35 cellular contexts compared by ENCODE assay signal in genomic region chr4:33150139-33150538, GRCh38.
"Had no signal": no experiment of that assay in that cellular context is flagged by ENCODE, and none has a peak within 500 bp of the region (broad histone marks: within the 10 kb centered on the region; RNA-seq: fewer than 3 reads in every experiment).

No MANE protein-coding gene starts in this region.

- H3K27me3 Mint-ChIP-seq: activated B cell treated with CpG ODN at 0.5 μM for 24 hours; activated CD4-positive, alpha-beta memory T cell treated with anti-CD3 and anti-CD28 coated beads for 36 hours; activated CD4-positive, alpha-beta T cell treated with anti-CD3 and anti-CD28 coated beads, Interleukin-2, amount 10 ng/mL, durations not matched to agents 24 days and 14 days; activated CD8-positive, alpha-beta T cell treated with anti-CD3 and anti-CD28 coated beads for 36 hours; activated naive CD8-positive, alpha-beta T cell treated with anti-CD3 and anti-CD28 coated beads for 36 hours; activated T-helper 17 cell treated with anti-CD3 and anti-CD28 coated beads, Interleukin-2, amount 50 U/mL, for 72 hours had no signal

- DNase-seq: activated B cell treated with CpG ODN at 0.5 μM for 24 hours; activated CD4-positive, alpha-beta memory T cell treated with anti-CD3 and anti-CD28 coated beads for 36 hours; activated CD4-positive, alpha-beta T cell treated with anti-CD3 and anti-CD28 coated beads for 4 hours; activated CD4-positive, alpha-beta T cell treated with anti-CD3 and anti-CD28 coated beads, Interleukin-2, amount 10 ng/mL, durations not matched to agents 24 days and 14 days; activated CD4-positive, alpha-beta T cell treated with anti-CD3 and anti-CD28 coated beads, Interleukin-2, amount 50 U/mL, for 1 hour; activated CD4-positive, alpha-beta T cell treated with anti-CD3 and anti-CD28 coated beads, Interleukin-2, amount 50 U/mL, for 4 hours; activated CD4-positive, CD25-positive, alpha-beta regulatory T cell treated with anti-CD3 and anti-CD28 coated beads, Interleukin-2, amount 50 U/mL, for 72 hours; activated CD8-positive, alpha-beta memory T cell treated with anti-CD3 and anti-CD28 coated beads, Interleukin-2, amount 50 U/mL, for 4 hours; activated CD8-positive, alpha-beta T cell treated with anti-CD3 and anti-CD28 coated beads for 36 hours; activated effector memory CD4-positive, alpha-beta T cell treated with anti-CD3 and anti-CD28 coated beads, Interleukin-2, amount 50 U/mL, for 16 hours; activated gamma-delta T cell treated with Interleukin-2 at 50 U/mL for 16 hours; activated naive CD4-positive, alpha-beta T cell; activated naive CD4-positive, alpha-beta T cell treated with anti-CD3 and anti-CD28 coated beads for 36 hours; activated naive CD4-positive, alpha-beta T cell treated with anti-CD3 and anti-CD28 coated beads, Interleukin-2, amount 50 U/mL, for 16 hours; activated naive CD8-positive, alpha-beta T cell treated with anti-CD3 and anti-CD28 coated beads for 36 hours; activated T-cell treated with anti-CD3 and anti-CD28 coated beads for 4 hours; activated T-cell treated with anti-CD3 and anti-CD28 coated beads, Interleukin-2, amount 50 U/mL, for 1 hour; activated T-cell treated with anti-CD3 and anti-CD28 coated beads, Interleukin-2, amount 50 U/mL, for 4 hours; activated T-cell treated with anti-CD3 and anti-CD28 coated beads, Interleukin-2, amount 50 U/mL, for 72 hours; adrenal gland; amniotic stem cell; aorta; body of pancreas; brain microvascular endothelial cell; central memory CD4-positive, alpha-beta T cell; T-helper 1 cell; T-helper 2 cell; T-helper 9 cell had no signal

- H3K27ac ChIP-seq: adrenal gland, body of pancreas, brain microvascular endothelial cell, breast epithelium, VCaP had no signal

- H3K4me1 Mint-ChIP-seq: activated B cell treated with CpG ODN at 0.5 μM for 24 hours; activated CD4-positive, alpha-beta T cell treated with anti-CD3 and anti-CD28 coated beads, Interleukin-2, amount 10 ng/mL, durations not matched to agents 24 days and 14 days; activated naive CD8-positive, alpha-beta T cell treated with anti-CD3 and anti-CD28 coated beads for 36 hours; activated T-helper 17 cell treated with anti-CD3 and anti-CD28 coated beads, Interleukin-2, amount 50 U/mL, for 72 hours had no signal

- H3K36me3 Mint-ChIP-seq: activated CD4-positive, alpha-beta memory T cell treated with anti-CD3 and anti-CD28 coated beads for 36 hours; activated naive CD4-positive, alpha-beta T cell treated with anti-CD3 and anti-CD28 coated beads, Interleukin-2, amount 50 U/mL, for 72 hours; activated naive CD8-positive, alpha-beta T cell treated with anti-CD3 and anti-CD28 coated beads for 36 hours had no signal

- H3K36me3 ChIP-seq: adrenal gland, brain microvascular endothelial cell, breast epithelium had no signal

- H3K9me3 ChIP-seq: adrenal gland, body of pancreas, breast epithelium had no signal

- H3K27ac Mint-ChIP-seq: activated B cell treated with CpG ODN at 0.5 μM for 24 hours; activated CD4-positive, alpha-beta memory T cell treated with anti-CD3 and anti-CD28 coated beads for 36 hours; activated CD4-positive, alpha-beta T cell treated with anti-CD3 and anti-CD28 coated beads, Interleukin-2, amount 10 ng/mL, durations not matched to agents 24 days and 14 days; activated CD8-positive, alpha-beta T cell treated with anti-CD3 and anti-CD28 coated beads for 36 hours; activated naive CD4-positive, alpha-beta T cell treated with anti-CD3 and anti-CD28 coated beads for 36 hours; activated naive CD4-positive, alpha-beta T cell treated with anti-CD3 and anti-CD28 coated beads, Interleukin-2, amount 50 U/mL, for 72 hours; activated naive CD8-positive, alpha-beta T cell treated with anti-CD3 and anti-CD28 coated beads for 36 hours; activated T-cell treated with anti-CD3 and anti-CD28 coated beads, Interleukin-2, amount 50 U/mL, for 72 hours; activated T-helper 1 cell treated with anti-CD3 and anti-CD28 coated beads, Interleukin-12 subunit alpha, Interleukin-12 subunit beta, Interleukin-2, Interleukin-4 antibody, amounts not matched to agents 30 ng/mL and 10 ng/mL and 1 ng/mL, durations not matched to agents 14 hours and 24 hours and 36 hours; activated T-helper 17 cell treated with anti-CD3 and anti-CD28 coated beads, Interleukin-2, amount 50 U/mL, for 72 hours; T-helper 1 cell treated with Interleukin-12 subunit alpha and Interleukin-12 subunit beta and Interleukin-4 antibody, amounts not matched to agents 30 μg/mL and 1 μg/mL, for 36 hours; T-helper 2 cell treated with Interferon-gamma antibody and Interleukin-4, amounts not matched to agents 5 μg/mL and 100 μg/mL, for 36 hours had no signal

- H3K4me3 Mint-ChIP-seq: activated B cell treated with CpG ODN at 0.5 μM for 24 hours; activated CD4-positive, alpha-beta memory T cell treated with anti-CD3 and anti-CD28 coated beads for 36 hours; activated CD4-positive, alpha-beta T cell treated with anti-CD3 and anti-CD28 coated beads, Interleukin-2, amount 10 ng/mL, durations not matched to agents 24 days and 14 days; activated CD8-positive, alpha-beta T cell treated with anti-CD3 and anti-CD28 coated beads for 36 hours; activated naive CD4-positive, alpha-beta T cell treated with anti-CD3 and anti-CD28 coated beads for 36 hours; activated naive CD8-positive, alpha-beta T cell treated with anti-CD3 and anti-CD28 coated beads for 36 hours; activated T-cell treated with anti-CD3 and anti-CD28 coated beads, Interleukin-2, amount 50 U/mL, for 4 hours; activated T-cell treated with anti-CD3 and anti-CD28 coated beads, Interleukin-2, amount 50 U/mL, for 72 hours; activated T-helper 1 cell treated with anti-CD3 and anti-CD28 coated beads, Interleukin-12 subunit alpha, Interleukin-12 subunit beta, Interleukin-2, Interleukin-4 antibody, amounts not matched to agents 30 ng/mL and 10 ng/mL and 1 ng/mL, durations not matched to agents 14 hours and 24 hours and 36 hours; activated T-helper 17 cell treated with anti-CD3 and anti-CD28 coated beads, Interleukin-2, amount 50 U/mL, for 72 hours; T-helper 1 cell treated with Interleukin-12 subunit alpha and Interleukin-12 subunit beta and Interleukin-4 antibody, amounts not matched to agents 30 μg/mL and 1 μg/mL, for 36 hours; T-helper 2 cell treated with Interferon-gamma antibody and Interleukin-4, amounts not matched to agents 5 μg/mL and 100 μg/mL, for 36 hours had no signal

- H3K4me3 ChIP-seq: adrenal gland, body of pancreas, breast epithelium had no signal

- H3K27me3 ChIP-seq: adrenal gland, body of pancreas, brain microvascular endothelial cell, breast epithelium had no signal

- H3K4me1 ChIP-seq: adrenal gland, body of pancreas, breast epithelium had no signal
